Comparison of ENCODE assay signal across 9 cellular contexts in the genomic region with DNA sequence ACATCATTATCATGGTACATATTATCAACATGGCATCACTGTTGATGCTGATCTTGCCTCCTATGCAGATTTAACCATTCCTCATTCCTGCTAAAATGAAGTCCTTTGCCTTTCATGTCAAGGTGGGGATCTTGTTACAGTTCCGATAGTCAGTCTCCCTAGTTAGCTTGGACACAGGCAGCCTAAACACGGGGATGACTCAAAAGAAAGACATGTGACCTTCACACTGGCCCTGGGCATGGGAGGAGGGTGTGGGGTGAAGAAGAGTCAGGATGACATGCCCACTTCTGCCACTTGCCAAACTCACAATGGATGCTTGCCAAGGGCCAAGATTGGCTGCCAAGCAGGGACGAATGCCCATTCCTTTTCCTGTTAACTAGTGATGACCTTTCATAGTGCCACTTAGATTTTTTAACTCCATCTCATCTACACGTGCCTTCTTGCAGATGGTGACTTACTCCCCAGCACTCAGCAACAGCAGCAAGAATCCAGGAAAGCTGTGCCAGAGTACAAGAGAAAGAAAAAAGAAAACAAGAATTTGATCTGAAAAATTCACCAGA. TPM values are rescaled to one million over a fixed set of nuclear protein-coding genes. Genes with fewer than 3 reads are reported as not detected.
DNase-seq lines count a peak whose midpoint lies in the region; ATAC-seq and TF ChIP-seq lines count a peak whose summit lies in the region.
"Had no signal": no experiment of that assay in that cellular context is flagged by ENCODE, and none has a peak within 500 bp of the region (broad histone marks: within the 10 kb centered on the region; RNA-seq: fewer than 3 reads in every experiment).

No MANE protein-coding gene starts in this region.

- H3K27ac Mint-ChIP-seq in activated T-cell treated with anti-CD3 and anti-CD28 coated beads, Interleukin-2, amount 50 U/mL, for 24 hours, result no peak overlapping the region

- no peak overlapping the region for H3K4me3 Mint-ChIP-seq in activated T-cell treated with anti-CD3 and anti-CD28 coated beads, Interleukin-2, amount 50 U/mL, for 24 hours

- H3K9me3 Mint-ChIP-seq in activated T-cell treated with anti-CD3 and anti-CD28 coated beads, Interleukin-2, amount 50 U/mL, for 24 hours, result no peaks in the 10 kb centered on the region

- ATAC-seq in GM21576 (IDR thresholded peaks at IDR 0.05; ENCODE audit: unreplicated experiment), result no peak
- ATAC-seq in HG02588 (IDR thresholded peaks at IDR 0.05; ENCODE audit: unreplicated experiment), result no peak

- H3K4me3 ChIP-seq in HFF-Myc (replicated peaks; ENCODE audit: low read depth, low read length) (no peak overlapping the region), adrenal gland (no peak overlapping the region)

- intact Hi-C loops in adrenal gland (cut with DNase I), result no loop called here
- intact Hi-C loops in head of caudate nucleus (cut with DNase I), result no loop called here

- no peaks in the 10 kb centered on the region for H3K36me3 Mint-ChIP-seq in activated T-cell treated with anti-CD3 and anti-CD28 coated beads, Interleukin-2, amount 50 U/mL, for 24 hours (ENCODE audit: low read depth)

- peaks cover 17 to 20% of the 10 kb centered on the region in 2 donors for H3K4me1 ChIP-seq in adrenal gland (replicated peaks in 1 of 2)

- WGBS in adrenal gland, 4 donors, result 8 to 18% (median 9%) methylated on average over 4 of the region's 4 CpGs

- H3K4me1 Mint-ChIP-seq in activated T-cell treated with anti-CD3 and anti-CD28 coated beads, Interleukin-2, amount 50 U/mL, for 24 hours (ENCODE audit: low read depth), result no peaks in the 10 kb centered on the region

- DNase-seq in HFF-Myc (ENCODE audit: extremely low read depth, low read depth), result peak; percentile 49
- peak; percentile 88 to 95 (median 95) for DNase-seq in adrenal gland
- DNase-seq in head of caudate nucleus, result peak in 36 of 42 donors; percentile 17 to 81 (median 43)
- DNase-seq in renal cortical epithelial cell (ENCODE audit: low read depth), result peak; percentile 86
- no peak for DNase-seq in activated CD4-positive, alpha-beta T cell treated with anti-CD3 and anti-CD28 coated beads for 48 hours
- no peak for DNase-seq in activated T-cell treated with anti-CD3 and anti-CD28 coated beads, Interleukin-2, amount 50 U/mL, for 24 hours
- DNase-seq: NCI-H1436 treated with DMSO at 0.1 percent for 48 hours had no signal

- H3K9me3 ChIP-seq in adrenal gland (replicated peaks in 1 of 3), result no peaks in the 10 kb centered on the region

- H3K27me3 ChIP-seq in adrenal gland, result no peaks in the 10 kb centered on the region

- H3K36me3 ChIP-seq in adrenal gland (replicated peaks in 1 of 2), result no peaks in the 10 kb centered on the region

- TF ChIP-seq CTCF in HFF-Myc (IDR thresholded peaks at IDR 0.05; ENCODE audit: low read depth, low read length, missing control alignments), result no peak
- TF ChIP-seq CTCF in adrenal gland (IDR thresholded peaks at IDR 0.05), result no peak

- peak in 1 of 2 donors; percentile 72 for TF ChIP-seq POLR2A in adrenal gland (IDR thresholded peaks at IDR 0.05)

- no peaks in the 10 kb centered on the region for H3K27me3 Mint-ChIP-seq in activated T-cell treated with anti-CD3 and anti-CD28 coated beads, Interleukin-2, amount 50 U/mL, for 24 hours

- peak overlapping the region in 4 of 5 donors; percentile 8 to 73 (median 47) for H3K27ac ChIP-seq in adrenal gland

RNA-seq across cellular contexts. Expression of a gene that starts 13.9 kb away (rescaled TPM):
- 100 to 1,000 TPM in 2 of 8 donors, 10 to 100 TPM in 6; 40.5 to 124 (median 60.0) TPM for total RNA-seq in adrenal gland
- polyA plus RNA-seq in adrenal gland, result 100 to 1,000 TPM in 1 of 3 donors, 10 to 100 TPM in 2; 13.0 to 196 (median 15.3) TPM
- 8.5 and 11.5 TPM in 2 replicates for total RNA-seq in renal cortical epithelial cell

Comparison
In these comparisons a context has a peak if more than half of its experiments do, and no peak if none do; other contexts are left out.
1. DNase-seq: peak in HFF-Myc (single experiment), adrenal gland (7 of 7), head of caudate nucleus (36 of 42) and renal cortical epithelial cell (single experiment); none in activated CD4-positive, alpha-beta T cell treated with anti-CD3 and anti-CD28 coated beads for 48 hours (single experiment) and activated T-cell treated with anti-CD3 and anti-CD28 coated beads, Interleukin-2, amount 50 U/mL, for 24 hours (single experiment).